In genomic region chr1:115348636-115349035, GRCh38 we compare ENCODE assay signal across 19 cellular contexts.
"Had no signal": no experiment of that assay in that cellular context is flagged by ENCODE, and none has a peak within 500 bp of the region (broad histone marks: within the 10 kb centered on the region; RNA-seq: fewer than 3 reads in every experiment).

No MANE protein-coding gene starts in this region.

- H3K4me2 ChIP-seq: SK-N-SH had no signal

- DNase-seq: IMR-90, Karpas-422, KG1, MM.1S, NCI-H1092 treated with DMSO at 0.1 percent for 48 hours, NCI-H1436, NCI-H187, NCI-H2029, NCI-H2081 treated with DMSO at 0.1 percent for 48 hours, NCI-H2171, NCI-H226, NCI-H446, NCI-H510A, NCI-H524 treated with DMSO at 0.1 percent for 48 hours, NCI-H69, NCI-H774, SHP77, SK-N-SH had no signal

- H3K9me2 ChIP-seq: SK-N-SH had no signal

- H3K9me3 ChIP-seq: SK-N-SH had no signal

- H3K9ac ChIP-seq: SK-N-SH had no signal

- ATAC-seq: HepG2 had no signal
